Comparison of ENCODE assay signal across 17 cellular contexts in genomic region chr11:129249351-129249750, GRCh38. TPM values are rescaled to one million over a fixed set of nuclear protein-coding genes. Genes with fewer than 3 reads are reported as not detected.
DNase-seq lines count a peak whose midpoint lies in the region; ATAC-seq, FAIRE-seq and TF ChIP-seq lines count a peak whose summit lies in the region.
"Had no signal": no experiment of that assay in that cellular context is flagged by ENCODE, and none has a peak within 500 bp of the region (broad histone marks: within the 10 kb centered on the region; RNA-seq: fewer than 3 reads in every experiment).

No MANE protein-coding gene starts in this region.

- no peaks in the 10 kb centered on the region for H3K36me3 Mint-ChIP-seq in activated T-helper 2 cell treated with anti-CD3 and anti-CD28 coated beads, Interferon-gamma antibody, Interleukin-2, Interleukin-4, amounts not matched to agents 10 μg/mL and 5 μg/mL and 100 μg/mL, durations not matched to agents 14 hours and 24 hours and 36 hours (ENCODE audit: low read depth)
- H3K36me3 Mint-ChIP-seq: CD8-positive, alpha-beta memory T cell; memory B cell had no signal

- no peak overlapping the region for H3K27ac Mint-ChIP-seq in activated T-helper 2 cell treated with anti-CD3 and anti-CD28 coated beads, Interferon-gamma antibody, Interleukin-2, Interleukin-4, amounts not matched to agents 10 μg/mL and 5 μg/mL and 100 μg/mL, durations not matched to agents 14 hours and 24 hours and 36 hours
- H3K27ac Mint-ChIP-seq: activated naive CD8-positive, alpha-beta T cell treated with anti-CD3 and anti-CD28 coated beads, Interleukin-2, amount 50 U/mL, for 24 hours; CD8-positive, alpha-beta memory T cell; memory B cell; progenitor cell of endocrine pancreas; stimulated activated naive CD8-positive, alpha-beta T cell treated with anti-CD3 and anti-CD28 coated beads, Interleukin-15, amount 100 ng/mL, for 72 hours had no signal

- H3K36me3 ChIP-seq in pancreas, result no peaks in the 10 kb centered on the region

- H3K4me1 ChIP-seq in pancreas, result peaks cover 0 to 4% (median 0%) of the 10 kb centered on the region in 3 donors

- ATAC-seq in pancreas (peak in 3 of 4 donors; percentile 28 to 63 (median 33)), GM19035 (IDR thresholded peaks at IDR 0.05; ENCODE audit: unreplicated experiment) (no peak), HG03432 (IDR thresholded peaks at IDR 0.05; ENCODE audit: unreplicated experiment) (no peak)
- ATAC-seq: activated naive CD8-positive, alpha-beta T cell treated with anti-CD3 and anti-CD28 coated beads, Interleukin-2, amount 50 U/mL, for 24 hours; stimulated activated naive CD8-positive, alpha-beta T cell treated with anti-CD3 and anti-CD28 coated beads, Interleukin-15, amount 100 ng/mL, for 72 hours had no signal

- no peaks in the 10 kb centered on the region for H3K27me3 ChIP-seq in pancreas

- WGBS in pancreas, 2 donors, result 92 to 95% methylated on average over 4 of the region's 4 CpGs

- no peaks in the 10 kb centered on the region for H3K9me3 Mint-ChIP-seq in activated T-helper 2 cell treated with anti-CD3 and anti-CD28 coated beads, Interferon-gamma antibody, Interleukin-2, Interleukin-4, amounts not matched to agents 10 μg/mL and 5 μg/mL and 100 μg/mL, durations not matched to agents 14 hours and 24 hours and 36 hours
- H3K9me3 Mint-ChIP-seq: activated naive CD8-positive, alpha-beta T cell treated with anti-CD3 and anti-CD28 coated beads, Interleukin-2, amount 50 U/mL, for 24 hours; stimulated activated naive CD8-positive, alpha-beta T cell treated with anti-CD3 and anti-CD28 coated beads, Interleukin-15, amount 100 ng/mL, for 72 hours had no signal

- H3K4me3 ChIP-seq in pancreas, result no peak overlapping the region

- no peak overlapping the region for H3K27ac ChIP-seq in pancreas

- TF ChIP-seq CTCF in pancreas (IDR thresholded peaks at IDR 0.05), result no peak

- H3K4me3 Mint-ChIP-seq in activated T-helper 2 cell treated with anti-CD3 and anti-CD28 coated beads, Interferon-gamma antibody, Interleukin-2, Interleukin-4, amounts not matched to agents 10 μg/mL and 5 μg/mL and 100 μg/mL, durations not matched to agents 14 hours and 24 hours and 36 hours (ENCODE audit: low read depth), result no peak overlapping the region
- H3K4me3 Mint-ChIP-seq: activated naive CD8-positive, alpha-beta T cell treated with anti-CD3 and anti-CD28 coated beads, Interleukin-2, amount 50 U/mL, for 24 hours; CD8-positive, alpha-beta memory T cell; memory B cell; stimulated activated naive CD8-positive, alpha-beta T cell treated with anti-CD3 and anti-CD28 coated beads, Interleukin-15, amount 100 ng/mL, for 72 hours had no signal

- H3K27me3 Mint-ChIP-seq in activated T-helper 2 cell treated with anti-CD3 and anti-CD28 coated beads, Interferon-gamma antibody, Interleukin-2, Interleukin-4, amounts not matched to agents 10 μg/mL and 5 μg/mL and 100 μg/mL, durations not matched to agents 14 hours and 24 hours and 36 hours (ENCODE audit: low read depth), result peaks cover 2% of the 10 kb centered on the region
- H3K27me3 Mint-ChIP-seq: activated naive CD8-positive, alpha-beta T cell treated with anti-CD3 and anti-CD28 coated beads, Interleukin-2, amount 50 U/mL, for 24 hours; progenitor cell of endocrine pancreas; stimulated activated naive CD8-positive, alpha-beta T cell treated with anti-CD3 and anti-CD28 coated beads, Interleukin-15, amount 100 ng/mL, for 72 hours had no signal

- no peaks in the 10 kb centered on the region for H3K9me3 ChIP-seq in pancreas

- peak; percentile 28 for DNase-seq in DMS 273 (lab: John Stamatoyannopoulos, UW; ENCODE audit: unreplicated experiment)
- DNase-seq in MV-4-11 (lab: John Stamatoyannopoulos, UW), result peak; percentile 32
- DNase-seq in epidermal melanocyte (ENCODE audit: insufficient read length, low spot score), result peak; percentile 27
- no peak for DNase-seq in pancreas
- no peak for DNase-seq in retina
- no peak for DNase-seq in activated T-helper 2 cell treated with anti-CD3 and anti-CD28 coated beads, Interferon-gamma antibody, Interleukin-2, Interleukin-4, amounts not matched to agents 10 μg/mL and 5 μg/mL and 100 μg/mL, durations not matched to agents 14 hours and 24 hours and 36 hours (ENCODE audit: low spot score)
- DNase-seq: activated naive CD8-positive, alpha-beta T cell treated with anti-CD3 and anti-CD28 coated beads, Interleukin-2, amount 50 U/mL, for 24 hours; CD8-positive, alpha-beta memory T cell; effector CD4-positive, alpha-beta T cell; NCI-H1105 treated with DMSO at 0.1 percent for 48 hours; SHP77 treated with DMSO at 0.1 percent for 48 hours; stimulated activated CD4-positive, alpha-beta T cell treated with anti-CD3 and anti-CD28 coated beads, Interleukin-4, amount 100 ng/mL, for 4 hours; stimulated activated naive CD8-positive, alpha-beta T cell treated with anti-CD3 and anti-CD28 coated beads, Interleukin-15, amount 100 ng/mL, for 72 hours had no signal

- no peak for FAIRE-seq in pancreas (lab: Jason Lieb, UNC)

- intact Hi-C loops in pancreas (cut with DNase I), result no loop called here
- intact Hi-C loops in activated T-helper 2 cell treated with anti-CD3 and anti-CD28 coated beads, Interferon-gamma antibody, Interleukin-2, Interleukin-4, amounts not matched to agents 10 μg/mL and 5 μg/mL and 100 μg/mL, durations not matched to agents 14 hours and 24 hours and 36 hours (cut with micrococcal nuclease), result no loop called here

- peaks cover 39% of the 10 kb centered on the region for H3K4me1 Mint-ChIP-seq in activated T-helper 2 cell treated with anti-CD3 and anti-CD28 coated beads, Interferon-gamma antibody, Interleukin-2, Interleukin-4, amounts not matched to agents 10 μg/mL and 5 μg/mL and 100 μg/mL, durations not matched to agents 14 hours and 24 hours and 36 hours (ENCODE audit: low read depth)
- H3K4me1 Mint-ChIP-seq: memory B cell had no signal

RNA-seq across cellular contexts. Expression of gene ARHGAP32, which starts 57.2 kb away (rescaled TPM):
- 10 to 100 TPM; 16.9 to 36.6 (median 22.9) TPM for total RNA-seq in pancreas
- polyA plus RNA-seq in pancreas, result 1 to 10 TPM; 5.0 to 8.6 TPM
- 4.6 and 6.1 TPM in 2 replicates for total RNA-seq in activated T-helper 2 cell treated with anti-CD3 and anti-CD28 coated beads, Interferon-gamma antibody, Interleukin-2, Interleukin-4, amounts not matched to agents 10 μg/mL and 5 μg/mL and 100 μg/mL, durations not matched to agents 14 hours and 24 hours and 36 hours

Comparison
In these comparisons a context has a peak if more than half of its experiments do, and no peak if none do; other contexts are left out.
1. DNase-seq: peak in DMS 273 (single experiment), MV-4-11 (single experiment) and epidermal melanocyte (single experiment); none in pancreas (0 of 6), retina (single experiment) and activated T-helper 2 cell treated with anti-CD3 and anti-CD28 coated beads, Interferon-gamma antibody, Interleukin-2, Interleukin-4, amounts not matched to agents 10 μg/mL and 5 μg/mL and 100 μg/mL, durations not matched to agents 14 hours and 24 hours and 36 hours (single experiment).
2. ATAC-seq: peak in pancreas (3 of 4); none in GM19035 (single experiment) and HG03432 (single experiment).